Comparison of ENCODE assay signal across 23 cellular contexts in the genomic region with DNA sequence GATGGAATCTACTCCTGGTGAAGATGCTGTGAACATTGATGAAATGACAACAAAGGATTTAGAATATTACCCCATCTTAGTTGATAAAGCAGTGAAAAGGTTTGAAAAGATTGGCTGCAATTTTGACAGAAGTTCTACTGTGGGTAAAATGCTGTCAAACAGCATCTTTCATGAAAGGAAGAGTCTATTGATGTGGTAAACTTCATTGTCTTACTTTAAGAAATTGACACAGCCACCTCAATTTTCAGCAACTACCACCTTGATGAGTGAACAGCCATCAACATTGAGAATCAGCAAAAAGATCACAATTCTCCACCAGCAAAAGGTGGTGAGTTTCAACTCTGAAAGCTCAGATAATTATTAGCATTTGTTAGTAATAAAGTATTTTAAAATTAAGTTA.
"Had no signal": no experiment of that assay in that cellular context is flagged by ENCODE, and none has a peak within 500 bp of the region (broad histone marks: within the 10 kb centered on the region; RNA-seq: fewer than 3 reads in every experiment).

No MANE protein-coding gene starts in this region.

- H3K27ac Mint-ChIP-seq: immature natural killer cell, mesothelial cell of epicardium, naive B cell had no signal

- H3K79me2 ChIP-seq: hepatocyte had no signal

- ATAC-seq: foreskin keratinocyte, gastroesophageal sphincter, heart left ventricle, left colon, left lobe of liver, left ventricle myocardium superior, lower lobe of right lung, mucosa of descending colon had no signal

- DNase-seq: dermis blood vessel endothelial cell; dorsolateral prefrontal cortex; effector CD4-positive, alpha-beta T cell; effector memory CD4-positive, alpha-beta T cell; foreskin keratinocyte; heart left ventricle; hypothalamus; immature natural killer cell; islet precursor cell; kidney; kidney glomerular epithelial cell; left colon; left ventricle myocardium superior; lower lobe of right lung; mesenchymal stem cell; mucosa of descending colon; naive B cell had no signal

- H3K36me3 ChIP-seq: esophagus muscularis mucosa, gastroesophageal sphincter, heart left ventricle, lower lobe of right lung had no signal

- H3K9me3 ChIP-seq: esophagus muscularis mucosa, gastroesophageal sphincter, lower lobe of right lung, mucosa of descending colon had no signal

- H3K27ac ChIP-seq: coronary artery, dorsolateral prefrontal cortex, esophagus muscularis mucosa, foreskin keratinocyte, gastroesophageal sphincter, heart left ventricle, hepatocyte, lower lobe of right lung had no signal

- H3K4me3 ChIP-seq: coronary artery, dorsolateral prefrontal cortex, esophagus muscularis mucosa, gastroesophageal sphincter, heart left ventricle, hepatocyte, lower lobe of right lung, mucosa of descending colon had no signal

- H3K4me3 Mint-ChIP-seq: immature natural killer cell, mesothelial cell of epicardium, naive B cell had no signal

- H2AFZ ChIP-seq: hepatocyte had no signal

- H3K4me1 Mint-ChIP-seq: immature natural killer cell, mesothelial cell of epicardium, naive B cell had no signal

- H3K27me3 ChIP-seq: dorsolateral prefrontal cortex, esophagus muscularis mucosa, foreskin keratinocyte, gastroesophageal sphincter, heart left ventricle, hepatocyte had no signal

- H3K36me3 Mint-ChIP-seq: immature natural killer cell had no signal

- H3K4me1 ChIP-seq: esophagus muscularis mucosa, foreskin keratinocyte, gastroesophageal sphincter, heart left ventricle, lower lobe of right lung had no signal

- H3K4me2 ChIP-seq: hepatocyte had no signal

- H3K27me3 Mint-ChIP-seq: naive B cell had no signal
